ENCODE assay signal across 7 cellular contexts in the genomic region with DNA sequence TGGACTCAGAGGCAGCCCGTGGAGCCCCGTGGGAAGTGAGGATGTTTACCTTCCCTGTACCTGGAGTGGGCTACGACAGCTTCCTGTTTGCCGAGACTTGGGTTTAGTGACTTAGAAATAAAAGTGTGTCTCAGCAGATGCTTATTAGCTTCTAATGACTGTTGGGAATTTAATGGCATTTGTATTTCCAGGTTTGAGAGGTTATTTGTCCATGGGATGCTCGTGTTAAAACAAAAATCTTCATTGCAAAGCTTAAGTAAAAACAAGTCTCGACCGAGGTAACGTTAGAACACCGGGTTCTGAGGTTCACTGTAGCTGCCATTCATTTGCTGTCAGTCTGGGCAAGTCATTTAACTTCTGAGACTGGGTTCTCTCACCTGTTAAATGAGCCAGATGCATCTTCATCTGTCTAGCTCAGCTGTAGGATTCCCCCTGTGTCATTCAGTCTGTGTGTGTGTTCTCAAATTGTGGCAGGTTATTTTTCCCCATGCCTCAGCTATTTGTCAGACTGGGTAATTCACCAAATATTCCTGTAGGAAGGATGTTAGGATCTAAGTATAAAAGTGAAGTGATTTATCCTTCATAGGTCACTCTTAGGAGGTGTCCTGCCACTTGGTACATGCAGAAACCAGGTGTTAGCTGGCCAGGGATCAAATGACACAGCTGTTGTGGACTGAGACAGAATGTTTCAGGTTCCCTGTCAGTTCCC. TPM values are rescaled to one million over a fixed set of nuclear protein-coding genes. Genes with fewer than 3 reads are reported as not detected.
A peak's percentile ranks its signal among the peaks of the same experiment; 100 is the strongest.
DNase-seq lines count a peak whose midpoint lies in the region; ATAC-seq and TF ChIP-seq lines count a peak whose summit lies in the region.

No MANE protein-coding gene starts in this region.

- no peaks in the 10 kb centered on the region for H3K9me3 Mint-ChIP-seq in T-helper 2 cell treated with Interferon-gamma antibody and Interleukin-4, amounts not matched to agents 5 μg/mL and 100 μg/mL, for 36 hours

- peak overlapping the region; percentile 93 for H3K4me3 Mint-ChIP-seq in T-helper 2 cell treated with Interferon-gamma antibody and Interleukin-4, amounts not matched to agents 5 μg/mL and 100 μg/mL, for 36 hours

- peak; percentile 51 for DNase-seq in GM12865 (ENCODE audit: low read depth)
- DNase-seq in T-helper 2 cell treated with Interferon-gamma antibody and Interleukin-4, amounts not matched to agents 5 μg/mL and 100 μg/mL, for 36 hours (ENCODE audit: low spot score): no peak
- no peak for DNase-seq in fibroblast of villous mesenchyme (ENCODE audit: low read depth)
- no peak for DNase-seq in retinal pigment epithelial cell (ENCODE audit: low read depth)
- no peak for DNase-seq in NCI-H146 treated with DMSO at 0.1 percent for 48 hours (lab: John Stamatoyannopoulos, UW; ENCODE audit: unreplicated experiment)
- DNase-seq in KG1 (lab: John Stamatoyannopoulos, UW): no peak

- H3K4me1 Mint-ChIP-seq in T-helper 2 cell treated with Interferon-gamma antibody and Interleukin-4, amounts not matched to agents 5 μg/mL and 100 μg/mL, for 36 hours (ENCODE audit: low read depth): peaks cover 22% of the 10 kb centered on the region

- H3K4me3 ChIP-seq in GM12865 (ENCODE audit: low read depth, low read length) (peak overlapping the region; percentile 99), fibroblast of villous mesenchyme (ENCODE audit: low read depth, low read length) (peak overlapping the region; percentile 81), retinal pigment epithelial cell (ENCODE audit: low read length) (peak overlapping the region; percentile 77)

- peak overlapping the region; percentile 88 for H3K27ac Mint-ChIP-seq in T-helper 2 cell treated with Interferon-gamma antibody and Interleukin-4, amounts not matched to agents 5 μg/mL and 100 μg/mL, for 36 hours

- H3K36me3 Mint-ChIP-seq in T-helper 2 cell treated with Interferon-gamma antibody and Interleukin-4, amounts not matched to agents 5 μg/mL and 100 μg/mL, for 36 hours (ENCODE audit: low read depth): peaks cover 28% of the 10 kb centered on the region

- H3K27me3 Mint-ChIP-seq in T-helper 2 cell treated with Interferon-gamma antibody and Interleukin-4, amounts not matched to agents 5 μg/mL and 100 μg/mL, for 36 hours (ENCODE audit: low read depth): no peaks in the 10 kb centered on the region

- no peak for TF ChIP-seq CTCF in GM12865 (IDR thresholded peaks at IDR 0.05; ENCODE audit: insufficient read depth, low read depth, low read length, missing control alignments)
- no peak for TF ChIP-seq CTCF in fibroblast of villous mesenchyme (IDR thresholded peaks at IDR 0.05; ENCODE audit: insufficient read depth, low read depth, low read length)
- TF ChIP-seq CTCF in retinal pigment epithelial cell (conservative IDR thresholded peaks at IDR 0.05; ENCODE audit: low read depth, low read length): no peak

- peak; percentile 39 for ATAC-seq in HG02610 (IDR thresholded peaks at IDR 0.05; ENCODE audit: unreplicated experiment)

RNA-seq across cellular contexts. Expression of a gene that starts 0.8 kb away (rescaled TPM):
- total RNA-seq in fibroblast of villous mesenchyme: 69.3 and 111 TPM in 2 replicates

RNA-seq across cellular contexts. Expression of a gene that starts 22.6 kb away (rescaled TPM):
- 216 and 383 TPM in 2 replicates for total RNA-seq in fibroblast of villous mesenchyme

RNA-seq across cellular contexts. Expression of a gene that starts 54.9 kb away (rescaled TPM):
- total RNA-seq in fibroblast of villous mesenchyme: 31.9 and 53.1 TPM in 2 replicates
